ENCODE assay signal across 8 cellular contexts in genomic region chr14:59688224-59689170, GRCh38.
DNase-seq lines count a peak whose midpoint lies in the region; ATAC-seq lines count a peak whose summit lies in the region.

No MANE protein-coding gene starts in this region.

- H2AFZ ChIP-seq in GM23248: no peak overlapping the region

- H3K27me3 ChIP-seq in GM23248 (replicated peaks; ENCODE audit: insufficient read depth): peaks cover 11% of the 10 kb centered on the region; the same call in 1 of the 2 replicates

- H3K36me3 ChIP-seq in GM23248 (ENCODE audit: low read depth): no peaks in the 10 kb centered on the region

- no peaks in the 10 kb centered on the region for H3K79me2 ChIP-seq in GM23248 (ENCODE audit: insufficient read depth)

- no peak overlapping the region for H3K27ac ChIP-seq in GM23248

- H3K4me1 ChIP-seq in GM23248 (ENCODE audit: insufficient read depth): no peaks in the 10 kb centered on the region

- DNase-seq in activated naive CD4-positive, alpha-beta T cell treated with anti-CD3 and anti-CD28 coated beads, Interleukin-2, amount 50 U/mL, for 72 hours (ENCODE audit: low spot score in 2 of 2): peak in 1 of 2 donors; percentile 25
- no peak for DNase-seq in activated naive CD4-positive, alpha-beta T cell treated with Interleukin-2 at 50 U/mL for 16 hours
- DNase-seq in GM23248: peak; percentile 69
- DNase-seq in HUDEP-2 (lab: John Stamatoyannopoulos, UW; ENCODE audit: unreplicated experiment in 76 of 76): peak in 42 of 76 experiments; percentile 0 to 62 (median 19)
- peak; percentile 45 for DNase-seq in RPMI7951 (ENCODE audit: low read depth)
- DNase-seq in dermis blood vessel endothelial cell: peak; percentile 72
- DNase-seq in midbrain (lab: John Stamatoyannopoulos, UW): peak; percentile 23
- DNase-seq in NCI-H187 treated with DMSO at 0.1 percent for 48 hours (lab: John Stamatoyannopoulos, UW): no peak

- ATAC-seq in activated naive CD4-positive, alpha-beta T cell treated with anti-CD3 and anti-CD28 coated beads, Interleukin-2, amount 50 U/mL, for 72 hours: peak; percentile 31 to 75

- H3K4me3 ChIP-seq in GM23248: no peak overlapping the region

- H3K36me3 Mint-ChIP-seq in activated naive CD4-positive, alpha-beta T cell treated with anti-CD3 and anti-CD28 coated beads, Interleukin-2, amount 50 U/mL, for 72 hours: no peaks in the 10 kb centered on the region

- no peak overlapping the region for H3K4me2 ChIP-seq in GM23248 (ENCODE audit: unreplicated experiment)

- 59 to 71% methylated on average over 8 of the region's 8 CpGs for WGBS in GM23248 (ENCODE audit: low coverage in 1 of 2, low lambda C conversion rate in 2 of 2, missing lambda C conversion rate in 2 of 2), 2 experiments

- no peaks in the 10 kb centered on the region for H3K9me3 ChIP-seq in GM23248 (ENCODE audit: low read depth)

- no peak overlapping the region for H3K27ac Mint-ChIP-seq in activated naive CD4-positive, alpha-beta T cell treated with anti-CD3 and anti-CD28 coated beads, Interleukin-2, amount 50 U/mL, for 72 hours

- no peaks in the 10 kb centered on the region for H3F3A ChIP-seq in GM23248 (ENCODE audit: insufficient read depth)

- no peaks in the 10 kb centered on the region for H3K9me3 Mint-ChIP-seq in activated naive CD4-positive, alpha-beta T cell treated with anti-CD3 and anti-CD28 coated beads, Interleukin-2, amount 50 U/mL, for 72 hours

- no peak overlapping the region for H3K9ac ChIP-seq in GM23248

- in situ Hi-C loops in GM23248 (cut with MboI): no loop called here

- H3K9me2 ChIP-seq in GM23248 (ENCODE audit: insufficient read depth): no peaks in the 10 kb centered on the region

- no peaks in the 10 kb centered on the region for H4K20me1 ChIP-seq in GM23248 (ENCODE audit: insufficient read depth)

Comparison
In these comparisons a context has a peak if more than half of its experiments do, and no peak if none do; other contexts are left out.
1. DNase-seq: peak in GM23248 (single experiment), HUDEP-2 (42 of 76), RPMI7951 (single experiment), dermis blood vessel endothelial cell (single experiment) and midbrain (single experiment); none in activated naive CD4-positive, alpha-beta T cell treated with Interleukin-2 at 50 U/mL for 16 hours (single experiment) and NCI-H187 treated with DMSO at 0.1 percent for 48 hours (single experiment).